ENCODE assay signal across 18 cellular contexts in genomic region chr6:48016027-48016755, GRCh38.
"Had no signal": no experiment of that assay in that cellular context is flagged by ENCODE, and none has a peak within 500 bp of the region (broad histone marks: within the 10 kb centered on the region; RNA-seq: fewer than 3 reads in every experiment).

No MANE protein-coding gene starts in this region.

- ATAC-seq: activated T-cell treated with anti-CD3 and anti-CD28 coated beads, Interleukin-2, amount 50 U/mL, for 72 hours; mucosa of descending colon; right lobe of liver; stimulated activated effector memory CD8-positive, alpha-beta T cell treated with anti-CD3 and anti-CD28 coated beads, Interleukin-12 subunit alpha, Interleukin-12 subunit beta, amount 100 ng/mL, for 72 hours; stimulated activated naive CD8-positive, alpha-beta T cell treated with anti-CD3 and anti-CD28 coated beads, Interleukin-15, amount 100 ng/mL, for 72 hours had no signal

- DNase-seq: activated CD4-positive, alpha-beta T cell treated with anti-CD3 and anti-CD28 coated beads for 4 hours; activated CD4-positive, alpha-beta T cell treated with anti-CD3 and anti-CD28 coated beads, Interleukin-2, amount 50 U/mL, for 48 hours; activated CD4-positive, CD25-positive, alpha-beta regulatory T cell; activated effector memory CD4-positive, alpha-beta T cell treated with Interleukin-2 at 50 U/mL for 16 hours; activated naive CD4-positive, alpha-beta T cell treated with anti-CD3 and anti-CD28 coated beads for 36 hours; activated naive CD8-positive, alpha-beta T cell treated with anti-CD3 and anti-CD28 coated beads, Interleukin-2, amount 10 ng/mL, durations not matched to agents 7 days and 5 days; activated T-cell treated with anti-CD3 and anti-CD28 coated beads, Interleukin-2, amount 50 U/mL, for 72 hours; amygdala; cortex of kidney; mucosa of descending colon; occipital lobe; right lobe of liver; stimulated activated CD4-positive, alpha-beta T cell treated with anti-CD3 and anti-CD28 coated beads, Interleukin-2, amount 100 ng/mL, for 24 hours; stimulated activated naive CD8-positive, alpha-beta T cell treated with anti-CD3 and anti-CD28 coated beads, Interleukin-15, amount 100 ng/mL, for 72 hours; T-helper 1 cell; T-helper 9 cell; tibial artery had no signal
